Comparison of ENCODE assay signal across 8 cellular contexts in genomic region chr17:79777844-79778503, GRCh38. TPM values are rescaled to one million over a fixed set of nuclear protein-coding genes. Genes with fewer than 3 reads are reported as not detected.
A peak's percentile ranks its signal among the peaks of the same experiment; 100 is the strongest.
DNase-seq lines count a peak whose midpoint lies in the region; ATAC-seq and TF ChIP-seq lines count a peak whose summit lies in the region.

Gene CBX2, plus strand, starts transcription at chr17:79778148. Its CDS starts 88 bp downstream, at chr17:79778236.

- ATAC-seq in GM19025 (IDR thresholded peaks at IDR 0.05; ENCODE audit: low read depth, unreplicated experiment) = peak; percentile 68

- peaks cover 23% of the 10 kb centered on the region for H3K4me1 Mint-ChIP-seq in activated T-helper 2 cell treated with anti-CD3 and anti-CD28 coated beads, Interferon-gamma antibody, Interleukin-2, Interleukin-4, amounts not matched to agents 10 μg/mL and 5 μg/mL and 100 μg/mL, durations not matched to agents 14 hours and 24 hours and 36 hours (ENCODE audit: low read depth)
- H3K4me1 Mint-ChIP-seq in neural crest cell = peaks cover 64% of the 10 kb centered on the region

- DNase-seq in AG09309 (ENCODE audit: low read depth) (no peak), HT-29 (ENCODE audit: low spot score) (peak; percentile 54), RPMI7951 (ENCODE audit: low read depth) (peak; percentile 68), foreskin fibroblast (peak; percentile 53 to 87), neural crest cell (ENCODE audit: low read depth, low spot score) (peak; percentile 76), stomach (peak; percentile 77)
- DNase-seq in activated T-helper 2 cell treated with anti-CD3 and anti-CD28 coated beads, Interferon-gamma antibody, Interleukin-2, Interleukin-4, amounts not matched to agents 10 μg/mL and 5 μg/mL and 100 μg/mL, durations not matched to agents 14 hours and 24 hours and 36 hours (ENCODE audit: low spot score) = peak; percentile 79

- peak within 1 kb of the TSS; percentile 69 for H3K27ac Mint-ChIP-seq in activated T-helper 2 cell treated with anti-CD3 and anti-CD28 coated beads, Interferon-gamma antibody, Interleukin-2, Interleukin-4, amounts not matched to agents 10 μg/mL and 5 μg/mL and 100 μg/mL, durations not matched to agents 14 hours and 24 hours and 36 hours
- H3K27ac Mint-ChIP-seq in neural crest cell (ENCODE audit: unreplicated experiment) = peak within 1 kb of the TSS; percentile 76

- H3K4me3 Mint-ChIP-seq in activated T-helper 2 cell treated with anti-CD3 and anti-CD28 coated beads, Interferon-gamma antibody, Interleukin-2, Interleukin-4, amounts not matched to agents 10 μg/mL and 5 μg/mL and 100 μg/mL, durations not matched to agents 14 hours and 24 hours and 36 hours (ENCODE audit: low read depth) = peak within 1 kb of the TSS; percentile 88
- peak within 1 kb of the TSS; percentile 94 for H3K4me3 Mint-ChIP-seq in neural crest cell

- H3K27me3 ChIP-seq in stomach = peaks cover 10 to 97% (median 66%) of the 10 kb centered on the region in 3 donors

- no peaks in the 10 kb centered on the region for H3K9me3 ChIP-seq in stomach

- H3K36me3 Mint-ChIP-seq in activated T-helper 2 cell treated with anti-CD3 and anti-CD28 coated beads, Interferon-gamma antibody, Interleukin-2, Interleukin-4, amounts not matched to agents 10 μg/mL and 5 μg/mL and 100 μg/mL, durations not matched to agents 14 hours and 24 hours and 36 hours (ENCODE audit: low read depth) = peaks cover 15% of the 10 kb centered on the region
- peaks cover 6% of the 10 kb centered on the region for H3K36me3 Mint-ChIP-seq in neural crest cell (ENCODE audit: low read depth)

- peaks cover 64% of the 10 kb centered on the region for H3K27me3 Mint-ChIP-seq in activated T-helper 2 cell treated with anti-CD3 and anti-CD28 coated beads, Interferon-gamma antibody, Interleukin-2, Interleukin-4, amounts not matched to agents 10 μg/mL and 5 μg/mL and 100 μg/mL, durations not matched to agents 14 hours and 24 hours and 36 hours (ENCODE audit: low read depth)
- H3K27me3 Mint-ChIP-seq in neural crest cell (ENCODE audit: low read depth) = peaks cover 8% of the 10 kb centered on the region

- TF ChIP-seq EP300 in stomach (IDR thresholded peaks at IDR 0.05) = no peak

- H3K27ac ChIP-seq in stomach = peak within 1 kb of the TSS in 4 of 5 donors; percentile 20 to 76 (median 54)

- H3K36me3 ChIP-seq in stomach = no peaks in the 10 kb centered on the region

- H3K4me1 ChIP-seq in stomach = peaks cover 14 to 27% (median 22%) of the 10 kb centered on the region in 4 donors

- peak within 1 kb of the TSS; percentile 29 for H3K4me3 ChIP-seq in AG09309 (ENCODE audit: control insufficient read depth, low read depth, low read length)
- peak within 1 kb of the TSS; percentile 46 to 55 for H3K4me3 ChIP-seq in foreskin fibroblast (ENCODE audit: low read depth in 1 of 2, low read length in 2 of 2)
- H3K4me3 ChIP-seq in stomach = peak within 1 kb of the TSS; percentile 56 to 76 (median 67)

- TF ChIP-seq CTCF in AG09309 (IDR thresholded peaks at IDR 0.05; ENCODE audit: control insufficient read depth, insufficient read depth, low read depth, low read length, missing control alignments) (no peak), foreskin fibroblast (IDR thresholded peaks at IDR 0.05; ENCODE audit: low read depth, low read length) (no peak), neural crest cell (conservative IDR thresholded peaks at IDR 0.05) (no peak), stomach (IDR thresholded peaks at IDR 0.05) (no peak)

- no peaks in the 10 kb centered on the region for H3K9me3 Mint-ChIP-seq in activated T-helper 2 cell treated with anti-CD3 and anti-CD28 coated beads, Interferon-gamma antibody, Interleukin-2, Interleukin-4, amounts not matched to agents 10 μg/mL and 5 μg/mL and 100 μg/mL, durations not matched to agents 14 hours and 24 hours and 36 hours
- no peaks in the 10 kb centered on the region for H3K9me3 Mint-ChIP-seq in neural crest cell

- no peak for TF ChIP-seq POLR2A in stomach (IDR thresholded peaks at IDR 0.05)

- intact Hi-C loops in activated T-helper 2 cell treated with anti-CD3 and anti-CD28 coated beads, Interferon-gamma antibody, Interleukin-2, Interleukin-4, amounts not matched to agents 10 μg/mL and 5 μg/mL and 100 μg/mL, durations not matched to agents 14 hours and 24 hours and 36 hours (cut with micrococcal nuclease) = no loop called here
- intact Hi-C loops in stomach (cut with DNase I; ENCODE audit: low total_unique reads) = no loop called here

- WGBS in stomach, 5 donors = 0 to 1% (median 1%) methylated on average over 1 to 88 of the region's 101 CpGs

RNA-seq across cellular contexts. Expression of gene CBX2, which starts in this region (rescaled TPM):
- total RNA-seq in HT-29 (2014; rRNA removed; shearing (Covaris generic)) = 9.5 and 13.4 TPM in 2 replicates
- 5.0 and 6.1 TPM in 2 replicates for total RNA-seq in RPMI7951 (2014; rRNA removed; shearing (Covaris generic))
- 9.7 and 11.2 TPM in 2 replicates for total RNA-seq in activated T-helper 2 cell treated with anti-CD3 and anti-CD28 coated beads, Interferon-gamma antibody, Interleukin-2, Interleukin-4, amounts not matched to agents 10 μg/mL and 5 μg/mL and 100 μg/mL, durations not matched to agents 14 hours and 24 hours and 36 hours
- 95.4 and 101 TPM in 2 replicates for total RNA-seq in neural crest cell
- total RNA-seq in stomach = 1 to 10 TPM in 2 of 5 donors, under 1 TPM in 1, not detected in 2; under 0.01 to 1.3 (median 1.0) TPM
- polyA plus RNA-seq in stomach = 1 to 10 TPM in 1 of 3 donors, under 1 TPM in 1, not detected in 1; 0.93 to 1.2 TPM
